ENCODE assay signal across 19 cellular contexts in genomic region chr4:3820806-3821579, GRCh38. TPM values are rescaled to one million over a fixed set of nuclear protein-coding genes. Genes with fewer than 3 reads are reported as not detected.
DNase-seq lines count a peak whose midpoint lies in the region; ATAC-seq and TF ChIP-seq lines count a peak whose summit lies in the region.
"Had no signal": no experiment of that assay in that cellular context is flagged by ENCODE, and none has a peak within 500 bp of the region (broad histone marks: within the 10 kb centered on the region; RNA-seq: fewer than 3 reads in every experiment).

No MANE protein-coding gene starts in this region.

- no peaks in the 10 kb centered on the region for H3F3A ChIP-seq in GM23338 (replicated peaks; ENCODE audit: low read depth)

- no peak overlapping the region for H3K9ac ChIP-seq in H9 (ENCODE audit: extremely low read depth, insufficient read length, low read length)
- H3K9ac ChIP-seq in neuronal stem cell (ENCODE audit: low read depth, low read length, poor library complexity) = peak overlapping the region; percentile 82

- peak; percentile 11; the same call in 2 of the 3 replicates for ATAC-seq in GM23338
- ATAC-seq in left colon = peak; percentile 30
- no peak for ATAC-seq in HG03159 (IDR thresholded peaks at IDR 0.05; ENCODE audit: unreplicated experiment)
- no peak for ATAC-seq in GM18498 (IDR thresholded peaks at IDR 0.05; ENCODE audit: unreplicated experiment)

- DNase-seq in GM23338 (ENCODE audit: low spot score) (no peak), H9 (no peak), left colon (peak in 1 of 2 donors; percentile 47), neuronal stem cell (ENCODE audit: low spot score) (no peak), Caco-2 (no peak)
- DNase-seq: CD4-positive, CD25-positive, alpha-beta regulatory T cell; DMS 273 treated with DMSO at 0.1 percent for 48 hours; DMS79 treated with DMSO at 0.1 percent for 48 hours; HCEC 1CT; Karpas-422; MV-4-11; NCI-H1105 treated with DMSO at 0.1 percent for 48 hours; NCI-H2029 treated with DMSO at 0.1 percent for 48 hours; NCI-H345; NCI-H526; SHP77 had no signal

- CTCF ChIA-PET in Caco-2 (lab: Charles Lee) = interaction anchor here (0.6 to 0.7 kb wide), 2 partner anchors 22 to 60 kb away, joined by 3 read pairs; no protein-coding TSS in a partner anchor

- H3K27me3 ChIP-seq in GM23338 (ENCODE audit: insufficient read depth) (no peaks in the 10 kb centered on the region), H9 (ENCODE audit: insufficient read depth, low read length) (no peaks in the 10 kb centered on the region), neuronal stem cell (ENCODE audit: control insufficient read depth in 3 of 3, insufficient read depth in 3 of 3, low read depth in 1 of 3, low read length in 3 of 3) (peaks cover 0 to 13% (median 0%) of the 10 kb centered on the region in 3 experiments), Caco-2 (replicated peaks; ENCODE audit: control insufficient read depth, insufficient read depth, low read length) (no peaks in the 10 kb centered on the region)

- H3K4me3 Mint-ChIP-seq in GM23338 (no peak overlapping the region), H9 (no peak overlapping the region), Caco-2 (ENCODE audit: unreplicated experiment) (no peak overlapping the region)
- H3K4me3 Mint-ChIP-seq: CD4-positive, CD25-positive, alpha-beta regulatory T cell had no signal

- H2AFZ ChIP-seq in GM23338 (no peak overlapping the region), H9 (ENCODE audit: low read length) (no peak overlapping the region), neuronal stem cell (ENCODE audit: low read length) (no peak overlapping the region)

- peak overlapping the region; percentile 41; the same call in 1 of the 2 replicates for H3K14ac ChIP-seq in H9 (ENCODE audit: insufficient read depth, low read length)
- peak overlapping the region; percentile 86 for H3K14ac ChIP-seq in neuronal stem cell (ENCODE audit: low read length)

- H4K8ac ChIP-seq in H9 (replicated peaks; ENCODE audit: insufficient read length, low read depth, low read length) = no peak overlapping the region
- peak overlapping the region; percentile 70 for H4K8ac ChIP-seq in neuronal stem cell (ENCODE audit: low read depth, low read length)

- no peak overlapping the region for H2BK120ac ChIP-seq in H9 (ENCODE audit: low read depth, low read length, poor library complexity, severe bottlenecking)
- H2BK120ac ChIP-seq in neuronal stem cell (ENCODE audit: low read depth, low read length) = peak overlapping the region; percentile 26

- H3K9me2 ChIP-seq in GM23338 (ENCODE audit: insufficient read depth) = no peaks in the 10 kb centered on the region

- no peak overlapping the region for H2BK5ac ChIP-seq in H9 (ENCODE audit: insufficient read length, low read length)
- H2BK5ac ChIP-seq in neuronal stem cell (ENCODE audit: low read length) = peak overlapping the region; percentile 17

- POLR2A ChIA-PET in Caco-2 (lab: Charles Lee) = no interaction called here

- BruUV-seq in Caco-2 (replicated peaks; lab: Mats Ljungman, UMichigan) = no TSS peak

- H3K9me3 ChIP-seq in H9 (ENCODE audit: control insufficient read depth, low read depth, low read length) = no peaks in the 10 kb centered on the region
- H3K9me3 ChIP-seq in neuronal stem cell (replicated peaks in 1 of 2; ENCODE audit: control insufficient read depth in 2 of 2, insufficient read depth in 1 of 2, low read depth in 1 of 2, low read length in 2 of 2) = no peaks in the 10 kb centered on the region
- H3K9me3 ChIP-seq in Caco-2 = no peaks in the 10 kb centered on the region

- H3K4me2 ChIP-seq in GM23338 (no peak overlapping the region), H9 (ENCODE audit: insufficient read depth, insufficient read length, low read length) (no peak overlapping the region), neuronal stem cell (ENCODE audit: insufficient read depth, low read length, poor library complexity, severe bottlenecking) (no peak overlapping the region)

- H2AK5ac ChIP-seq in H9 (ENCODE audit: insufficient read length, low read length) (no peak overlapping the region), neuronal stem cell (ENCODE audit: low read depth, low read length) (peak overlapping the region; percentile 91)

- H3K36me3 Mint-ChIP-seq in GM23338 (ENCODE audit: low read depth) (no peaks in the 10 kb centered on the region; the same call in 2 of the 3 replicates), H9 (ENCODE audit: insufficient read depth in 1 of 3, low read depth in 3 of 3) (peaks cover 0 to 2% (median 0%) of the 10 kb centered on the region in 3 experiments; a peak in 1 of 7 replicates), Caco-2 (ENCODE audit: insufficient read depth, unreplicated experiment) (no peaks in the 10 kb centered on the region)
- H3K36me3 Mint-ChIP-seq: CD4-positive, CD25-positive, alpha-beta regulatory T cell had no signal

- no peak overlapping the region for H2BK15ac ChIP-seq in H9 (ENCODE audit: low read depth, low read length)
- H2BK15ac ChIP-seq in neuronal stem cell (ENCODE audit: low read length) = peak overlapping the region; percentile 97

- H3K18ac ChIP-seq in H9 (ENCODE audit: insufficient read length, low read depth, low read length) (no peak overlapping the region), neuronal stem cell (ENCODE audit: low read length) (peak overlapping the region; percentile 96)

- no peak overlapping the region for H4K5ac ChIP-seq in H9 (ENCODE audit: insufficient read length, low read depth, low read length)

- H3K9me3 Mint-ChIP-seq in GM23338 (peaks cover 2% of the 10 kb centered on the region; the same call in 2 of the 3 replicates), H9 (peaks cover 0 to 4% of the 10 kb centered on the region in 2 experiments; a peak in 1 of 5 replicates), Caco-2 (ENCODE audit: unreplicated experiment) (no peaks in the 10 kb centered on the region)

- H3K27me3 Mint-ChIP-seq in GM23338 (ENCODE audit: insufficient read depth, low read depth, poor library complexity) (peaks cover 21% of the 10 kb centered on the region), H9 (ENCODE audit: low read depth) (peaks cover 36% of the 10 kb centered on the region), Caco-2 (ENCODE audit: insufficient read depth, unreplicated experiment) (no peaks in the 10 kb centered on the region)
- H3K27me3 Mint-ChIP-seq: CD4-positive, CD25-positive, alpha-beta regulatory T cell had no signal

- H3K56ac ChIP-seq in H9 (ENCODE audit: insufficient read length, low read depth, low read length) = no peak overlapping the region

- H3K4ac ChIP-seq in H9 (ENCODE audit: low read depth, low read length) (no peak overlapping the region), neuronal stem cell (ENCODE audit: low read length) (no peak overlapping the region)

- H3K36me3 ChIP-seq in GM23338 (ENCODE audit: insufficient read depth) = no peaks in the 10 kb centered on the region
- H3K36me3 ChIP-seq in neuronal stem cell (replicated peaks in 1 of 2; ENCODE audit: control insufficient read depth in 2 of 2, insufficient read depth in 2 of 2, low read length in 2 of 2) = no peaks in the 10 kb centered on the region
- no peaks in the 10 kb centered on the region for H3K36me3 ChIP-seq in Caco-2 (ENCODE audit: control insufficient read depth, insufficient read depth, low read length)

- no peak overlapping the region for H3K27ac ChIP-seq in GM23338 (ENCODE audit: low read depth)
- H3K27ac ChIP-seq in H9 (ENCODE audit: insufficient read length, low read depth, low read length) = no peak overlapping the region
- no peak overlapping the region for H3K27ac ChIP-seq in neuronal stem cell (replicated peaks; ENCODE audit: low read length)

- intact Hi-C loops in left colon (cut with DNase I, micrococcal nuclease) (no loop called here), Caco-2 (cut with micrococcal nuclease; ENCODE audit: unreplicated experiment) (no loop called here)

- H4K91ac ChIP-seq in H9 (ENCODE audit: insufficient read length, low read depth, low read length) (no peak overlapping the region), neuronal stem cell (ENCODE audit: low read depth, low read length, poor library complexity) (no peak overlapping the region)

- WGBS in H9 (ENCODE audit: extremely low coverage, insufficient read length, low lambda C conversion rate) = no CpG with 5 or more reads among the region's 24 CpGs
- WGBS in neuronal stem cell (ENCODE audit: extremely low coverage in 2 of 2, insufficient read length in 2 of 2, insufficient replicate concordance in 1 of 2), 2 donors = no CpG with 5 or more reads among the region's 24 CpGs

- H3K4me3 ChIP-seq in GM23338 (no peak overlapping the region), neuronal stem cell (ENCODE audit: low read length in 2 of 2) (no peak overlapping the region), Caco-2 (ENCODE audit: low read depth, low read length) (no peak overlapping the region)

- H3K79me2 ChIP-seq in GM23338 (replicated peaks; ENCODE audit: insufficient read depth) = no peaks in the 10 kb centered on the region
- no peaks in the 10 kb centered on the region for H3K79me2 ChIP-seq in H9 (ENCODE audit: insufficient read depth, low read length)

- no peak overlapping the region for H2BK12ac ChIP-seq in H9 (ENCODE audit: insufficient read length, low read depth, low read length)
- H2BK12ac ChIP-seq in neuronal stem cell (ENCODE audit: low read length) = peak overlapping the region; percentile 52

- no peak overlapping the region for H3K23ac ChIP-seq in H9 (ENCODE audit: insufficient read length, low read depth, low read length)
- H3K23ac ChIP-seq in neuronal stem cell (ENCODE audit: low read depth, low read length, poor library complexity) = peak overlapping the region; percentile 34

- H4K20me1 ChIP-seq in GM23338 (replicated peaks; ENCODE audit: insufficient read depth) (no peaks in the 10 kb centered on the region), H9 (ENCODE audit: control insufficient read depth, insufficient read depth, insufficient read length) (no peaks in the 10 kb centered on the region)

- H3K27ac Mint-ChIP-seq in GM23338 = no peak overlapping the region
- H3K27ac Mint-ChIP-seq in H9 = no peak overlapping the region
- H3K27ac Mint-ChIP-seq in Caco-2 (ENCODE audit: unreplicated experiment) = no peak overlapping the region

- no peak for TF ChIP-seq CTCF in GM23338 (conservative IDR thresholded peaks at IDR 0.05; ENCODE audit: low read depth in 2 of 2)
- no peak for TF ChIP-seq CTCF in H9 (conservative IDR thresholded peaks at IDR 0.05)
- no peak for TF ChIP-seq CTCF in Caco-2 (IDR thresholded peaks at IDR 0.05; ENCODE audit: insufficient read depth in 1 of 2, low read depth in 1 of 2, low read length in 1 of 2, severe bottlenecking in 1 of 2, unreplicated experiment in 1 of 2)

- H2BK20ac ChIP-seq in H9 (ENCODE audit: low read depth, low read length, poor library complexity, severe bottlenecking) = no peak overlapping the region

- H3K4me1 Mint-ChIP-seq in GM23338 = peaks cover 21% of the 10 kb centered on the region
- H3K4me1 Mint-ChIP-seq in H9 = peaks cover 11 to 37% of the 10 kb centered on the region in 2 experiments; a peak in 3 of 4 replicates
- H3K4me1 Mint-ChIP-seq in Caco-2 (ENCODE audit: low read depth, unreplicated experiment) = peaks cover 20% of the 10 kb centered on the region
- H3K4me1 Mint-ChIP-seq: CD4-positive, CD25-positive, alpha-beta regulatory T cell had no signal

- H3K23me2 ChIP-seq in H9 (ENCODE audit: insufficient read length, low read depth, low read length, poor library complexity, severe bottlenecking) = no peaks in the 10 kb centered on the region

- H3K79me1 ChIP-seq in H9 (ENCODE audit: insufficient read depth, low read depth, low read length, poor library complexity, severe bottlenecking) (no peaks in the 10 kb centered on the region), neuronal stem cell (ENCODE audit: low read depth, low read length) (no peaks in the 10 kb centered on the region)

- no peak overlapping the region for H3T11ph ChIP-seq in H9 (ENCODE audit: low read length)

- H3K4me1 ChIP-seq in GM23338 (ENCODE audit: insufficient read depth) (0 out of 2 replicates have a peak, but pooled peaks cover 5% of the 10 kb centered on the region), H9 (ENCODE audit: insufficient read depth, low read length) (no peaks in the 10 kb centered on the region), neuronal stem cell (ENCODE audit: control insufficient read depth in 2 of 2, insufficient read depth in 1 of 2, low read depth in 1 of 2, low read length in 2 of 2) (peaks cover 0 to 16% of the 10 kb centered on the region in 2 donors), Caco-2 (peaks cover 25% of the 10 kb centered on the region)

RNA-seq across cellular contexts. Expression of gene ADRA2C, which starts 54.8 kb away (rescaled TPM):
- 16.3 and 16.6 TPM in 2 replicates for total RNA-seq in GM23338 (2014; rRNA removed; shearing (Covaris generic))
- polyA plus RNA-seq in GM23338 (2016; fragmentation: Nextera tagmentation; extraction: Ambion mirVana) = 3.0 and 4.1 TPM in 2 replicates
- total RNA-seq in H9 (2021) = 7.2 and 8.6 TPM in 2 replicates
- total RNA-seq in left colon = under 1 TPM; 0.84 to 0.92 TPM
- polyA plus RNA-seq in neuronal stem cell (2013, experiment 1 of 2) = 7.7 TPM
- polyA plus RNA-seq in neuronal stem cell (2013, experiment 2 of 2) = 7.2 TPM
- total RNA-seq in Caco-2 (2022) = 8.4 and 11.7 TPM in 2 replicates
- total RNA-seq: CD4-positive, CD25-positive, alpha-beta regulatory T cell; M059J had no signal
- polyA plus RNA-seq: CD4-positive, CD25-positive, alpha-beta regulatory T cell had no signal

Comparison
In these comparisons a context has a peak if more than half of its experiments do, and no peak if none do; other contexts are left out.
1. ATAC-seq: peak in GM23338 (single experiment) and left colon (single experiment); none in HG03159 (single experiment) and GM18498 (single experiment).